Comparison of ENCODE assay signal across 1 cellular context in genomic region chr3:187935623-187936156, GRCh38.
A peak's percentile ranks its signal among the peaks of the same experiment; 100 is the strongest.
TF ChIP-seq lines count a peak whose summit lies in the region.

No MANE protein-coding gene starts in this region.

TF ChIP-seq in GM12878, 131 proteins besides CTCF, POLR2A, EP300 and RAD21 (continued from another document):
- peak; percentile 86 for TF ChIP-seq SKIL (IDR thresholded peaks at IDR 0.05; ENCODE audit: low read depth, poor library complexity, severe bottlenecking)
- TF ChIP-seq CREM (IDR thresholded peaks at IDR 0.05; ENCODE audit: low read depth), result peak; percentile 77
- peak; percentile 94 for TF ChIP-seq MTA2 (IDR thresholded peaks at IDR 0.05; ENCODE audit: low read depth)
- TF ChIP-seq CHD2 (IDR thresholded peaks at IDR 0.05; ENCODE audit: borderline replicate concordance, low read depth, low read length), result peak; percentile 68; the same call in 1 of the 2 replicates
- peak in 1 of 2 experiments; percentile 94; a peak in 2 of 4 replicates for TF ChIP-seq ETV6 (conservative IDR thresholded peaks at IDR 0.05 in 1 of 2, IDR thresholded peaks at IDR 0.05 in 1 of 2; ENCODE audit: borderline replicate concordance in 1 of 2, low read depth in 1 of 2)
- peak; percentile 94 for TF ChIP-seq BCL11A (IDR thresholded peaks at IDR 0.05; ENCODE audit: low read depth, low read length)
- TF ChIP-seq BACH1 (IDR thresholded peaks at IDR 0.05; ENCODE audit: borderline replicate concordance), result peak; percentile 73; the same call in 1 of the 2 replicates
- peak; percentile 99 for TF ChIP-seq EED (IDR thresholded peaks at IDR 0.05; ENCODE audit: low read depth)
- peak; percentile 70 for TF ChIP-seq PKNOX1 (IDR thresholded peaks at IDR 0.05)
- peak; percentile 85 for TF ChIP-seq ZNF217 (IDR thresholded peaks at IDR 0.05)
- no peak for TF ChIP-seq RELA (IDR thresholded peaks at IDR 0.05; ENCODE audit: borderline replicate concordance, partially characterized antibody)
- TF ChIP-seq CREB1 (IDR thresholded peaks at IDR 0.05; ENCODE audit: low read depth), result peak; percentile 64; the same call in 1 of the 2 replicates
- peak; percentile 70 for TF ChIP-seq BMI1 (IDR thresholded peaks at IDR 0.05; ENCODE audit: borderline replicate concordance)
- peak; percentile 95 for TF ChIP-seq PAX5 (IDR thresholded peaks at IDR 0.05; ENCODE audit: borderline replicate concordance, low read depth, low read length)
- no peak for TF ChIP-seq RBBP5 (conservative IDR thresholded peaks at IDR 0.05)
- peak; percentile 22 for TF ChIP-seq SP1 (IDR thresholded peaks at IDR 0.05; ENCODE audit: low read depth, low read length)
- peak; percentile 24; the same call in 1 of the 2 replicates for TF ChIP-seq TARDBP (IDR thresholded peaks at IDR 0.05; ENCODE audit: borderline replicate concordance)
- TF ChIP-seq BHLHE40 (IDR thresholded peaks at IDR 0.05; ENCODE audit: borderline replicate concordance in 1 of 2, low read depth in 2 of 2, low read length in 1 of 2), result peak; percentile 74 to 85; a peak in 3 of 4 replicates
